In genomic region chr5:166571668-166572067, GRCh38 we compare ENCODE assay signal across 1 cellular context.
TF ChIP-seq lines count a peak whose summit lies in the region.

No MANE protein-coding gene starts in this region.

TF ChIP-seq in K562, 482 proteins besides CTCF, POLR2A, EP300 and RAD21 (continued from another document):
- no peak for TF ChIP-seq ZBTB40 (IDR thresholded peaks at IDR 0.05)
- TF ChIP-seq ZBTB40 (CRISPR knock-in tag; IDR thresholded peaks at IDR 0.05) = no peak
- TF ChIP-seq SIX5 (IDR thresholded peaks at IDR 0.05; ENCODE audit: borderline replicate concordance in 1 of 2, insufficient read depth in 1 of 2, low read depth in 1 of 2, low read length in 2 of 2) = no peak
- no peak for TF ChIP-seq SIRT6 (IDR thresholded peaks at IDR 0.05; ENCODE audit: low read depth, low read length)
- TF ChIP-seq MAFG (tag; conservative IDR thresholded peaks at IDR 0.05) = peak; percentile 28; the same call in 1 of the 2 replicates
- TF ChIP-seq GTF2A2 (tag; IDR thresholded peaks at IDR 0.05) = no peak
- no peak for TF ChIP-seq NR1H2 (CRISPR knock-in tag; IDR thresholded peaks at IDR 0.05)
- peak; percentile 66 for TF ChIP-seq MAFK (IDR thresholded peaks at IDR 0.05; ENCODE audit: low read length)
